Comparison of ENCODE assay signal across 15 cellular contexts in genomic region chr7:44281811-44282600, GRCh38. TPM values are rescaled to one million over a fixed set of nuclear protein-coding genes. Genes with fewer than 3 reads are reported as not detected.
DNase-seq lines count a peak whose midpoint lies in the region; ATAC-seq and TF ChIP-seq lines count a peak whose summit lies in the region.
"Had no signal": no experiment of that assay in that cellular context is flagged by ENCODE, and none has a peak within 500 bp of the region (broad histone marks: within the 10 kb centered on the region; RNA-seq: fewer than 3 reads in every experiment).

No MANE protein-coding gene starts in this region.

- H3K27ac ChIP-seq in right cardiac atrium (ENCODE audit: low read length) = no peak overlapping the region
- peak overlapping the region; percentile 95 for H3K27ac ChIP-seq in psoas muscle
- H3K27ac ChIP-seq in foreskin keratinocyte = no peak overlapping the region
- H3K27ac ChIP-seq: HL-60, pancreas had no signal

- no peaks in the 10 kb centered on the region for H3K4me1 ChIP-seq in Caco-2
- H3K4me1 ChIP-seq in right cardiac atrium (ENCODE audit: control insufficient read depth, insufficient read depth, low read length) = peaks cover 4% of the 10 kb centered on the region
- peaks cover 71% of the 10 kb centered on the region for H3K4me1 ChIP-seq in psoas muscle
- H3K4me1 ChIP-seq in foreskin keratinocyte = no peaks in the 10 kb centered on the region
- H3K4me1 ChIP-seq: pancreas had no signal

- CTCF ChIA-PET in Caco-2 (lab: Charles Lee) = no interaction called here

- no peaks in the 10 kb centered on the region for H3K9me3 Mint-ChIP-seq in Caco-2 (ENCODE audit: unreplicated experiment)
- H3K9me3 Mint-ChIP-seq in stimulated activated naive B cell treated with anti-CD40 and anti-IgM and Interleukin-4, amounts not matched to agents 10 μg/mL and 1 μg/mL and 100 μg/mL, for 72 hours = no peaks in the 10 kb centered on the region
- H3K9me3 Mint-ChIP-seq: GM23338, T-cell had no signal

- H3K36me3 ChIP-seq in Caco-2 (ENCODE audit: control insufficient read depth, insufficient read depth, low read length) = no peaks in the 10 kb centered on the region
- no peaks in the 10 kb centered on the region for H3K36me3 ChIP-seq in psoas muscle (ENCODE audit: insufficient read depth in 1 of 2, low read depth in 1 of 2)
- H3K36me3 ChIP-seq: pancreas had no signal

- no peaks in the 10 kb centered on the region for H3K9me3 ChIP-seq in Caco-2
- H3K9me3 ChIP-seq in right cardiac atrium (ENCODE audit: control insufficient read depth, low read length) = no peaks in the 10 kb centered on the region
- no peaks in the 10 kb centered on the region for H3K9me3 ChIP-seq in psoas muscle
- H3K9me3 ChIP-seq: pancreas had no signal

- H3K4me3 Mint-ChIP-seq in Caco-2 (ENCODE audit: unreplicated experiment) = no peak overlapping the region
- no peak overlapping the region for H3K4me3 Mint-ChIP-seq in stimulated activated naive B cell treated with anti-CD40 and anti-IgM and Interleukin-4, amounts not matched to agents 10 μg/mL and 1 μg/mL and 100 μg/mL, for 72 hours
- H3K4me3 Mint-ChIP-seq: GM23338, T-cell had no signal

- no peaks in the 10 kb centered on the region for H3K27me3 ChIP-seq in Caco-2 (replicated peaks; ENCODE audit: control insufficient read depth, insufficient read depth, low read length)
- no peaks in the 10 kb centered on the region for H3K27me3 ChIP-seq in right cardiac atrium (ENCODE audit: control insufficient read depth, insufficient read depth)
- no peaks in the 10 kb centered on the region for H3K27me3 ChIP-seq in psoas muscle (ENCODE audit: insufficient read depth in 3 of 3, low read length in 2 of 3)
- no peaks in the 10 kb centered on the region for H3K27me3 ChIP-seq in foreskin keratinocyte
- H3K27me3 ChIP-seq: pancreas had no signal

- no peaks in the 10 kb centered on the region for H3K36me3 Mint-ChIP-seq in Caco-2 (ENCODE audit: insufficient read depth, unreplicated experiment)
- H3K36me3 Mint-ChIP-seq in stimulated activated naive B cell treated with anti-CD40 and anti-IgM and Interleukin-4, amounts not matched to agents 10 μg/mL and 1 μg/mL and 100 μg/mL, for 72 hours = no peaks in the 10 kb centered on the region
- H3K36me3 Mint-ChIP-seq: T-cell had no signal

- POLR2A ChIA-PET in Caco-2 (lab: Charles Lee) = no interaction called here

- H3K27ac Mint-ChIP-seq in Caco-2 (ENCODE audit: unreplicated experiment) = peak overlapping the region; percentile 39
- no peak overlapping the region for H3K27ac Mint-ChIP-seq in stimulated activated naive B cell treated with anti-CD40 and anti-IgM and Interleukin-4, amounts not matched to agents 10 μg/mL and 1 μg/mL and 100 μg/mL, for 72 hours
- H3K27ac Mint-ChIP-seq: GM23338, T-cell had no signal

- H3K4me3 ChIP-seq in Caco-2 (ENCODE audit: low read depth, low read length) = no peak overlapping the region
- H3K4me3 ChIP-seq in right cardiac atrium (ENCODE audit: low read length) = no peak overlapping the region
- H3K4me3 ChIP-seq in psoas muscle = no peak overlapping the region
- H3K4me3 ChIP-seq: GM23338, pancreas had no signal

- H3K4me1 Mint-ChIP-seq in Caco-2 (ENCODE audit: low read depth, unreplicated experiment) = no peaks in the 10 kb centered on the region
- peaks cover 4 to 7% of the 10 kb centered on the region in 2 donors for H3K4me1 Mint-ChIP-seq in stimulated activated naive B cell treated with anti-CD40 and anti-IgM and Interleukin-4, amounts not matched to agents 10 μg/mL and 1 μg/mL and 100 μg/mL, for 72 hours
- H3K4me1 Mint-ChIP-seq: GM23338, T-cell had no signal

- ATAC-seq in right cardiac atrium = no peak
- no peak for ATAC-seq in psoas muscle
- ATAC-seq in foreskin keratinocyte = no peak
- no peak for ATAC-seq in stimulated activated naive B cell treated with anti-CD40 and anti-IgM and Interleukin-4, amounts not matched to agents 10 μg/mL and 1 μg/mL and 100 μg/mL, for 72 hours (replicated peaks)
- no peak for ATAC-seq in HG02852 (IDR thresholded peaks at IDR 0.05; ENCODE audit: unreplicated experiment)
- ATAC-seq: GM23338, pancreas, T-cell had no signal

- intact Hi-C loops in Caco-2 (cut with micrococcal nuclease; ENCODE audit: unreplicated experiment) = no loop called here
- intact Hi-C loops in right cardiac atrium (cut with DNase I) = no loop called here
- intact Hi-C loops in psoas muscle (cut with DNase I) = loop anchor here in 1 of 2 donors (5.0 kb wide), 1 partner anchor 40 kb away; no protein-coding TSS in a partner anchor

- no peak for DNase-seq in Caco-2
- DNase-seq in activated CD8-positive, alpha-beta memory T cell treated with anti-CD3 and anti-CD28 coated beads, Interleukin-2, amount 50 U/mL, for 48 hours = peak; percentile 40
- DNase-seq in right cardiac atrium = peak in 2 of 3 donors; percentile 10 to 33
- DNase-seq in psoas muscle = peak in 1 of 2 donors; percentile 6
- no peak for DNase-seq in foreskin keratinocyte
- DNase-seq in NCI-H2227 (lab: John Stamatoyannopoulos, UW; ENCODE audit: unreplicated experiment) = no peak
- no peak for DNase-seq in stimulated activated naive B cell treated with anti-CD40 and anti-IgM and Interleukin-4, amounts not matched to agents 10 μg/mL and 1 μg/mL and 100 μg/mL, for 72 hours
- DNase-seq: AML-193, mammary epithelial cell had no signal

- WGBS in right cardiac atrium = 75% methylated on average over 15 of the region's 15 CpGs
- 77 to 83% (median 78%) methylated on average over 15 of the region's 15 CpGs for WGBS in psoas muscle, 3 donors

- H3K27me3 Mint-ChIP-seq in Caco-2 (ENCODE audit: insufficient read depth, unreplicated experiment) = no peaks in the 10 kb centered on the region
- H3K27me3 Mint-ChIP-seq in stimulated activated naive B cell treated with anti-CD40 and anti-IgM and Interleukin-4, amounts not matched to agents 10 μg/mL and 1 μg/mL and 100 μg/mL, for 72 hours = no peaks in the 10 kb centered on the region
- H3K27me3 Mint-ChIP-seq: T-cell had no signal

- TF ChIP-seq CTCF in Caco-2 (IDR thresholded peaks at IDR 0.05; ENCODE audit: insufficient read depth in 1 of 2, low read depth in 1 of 2, low read length in 1 of 2, severe bottlenecking in 1 of 2, unreplicated experiment in 1 of 2) (no peak), psoas muscle (IDR thresholded peaks at IDR 0.05) (no peak), foreskin keratinocyte (conservative IDR thresholded peaks at IDR 0.05) (no peak)

- BruUV-seq in Caco-2 (replicated peaks; lab: Mats Ljungman, UMichigan) = no TSS peak

RNA-seq across cellular contexts. Expression of gene CAMK2B, which starts 43.4 kb away (rescaled TPM):
- total RNA-seq in Caco-2 (2022) (not detected in 2 replicates), right cardiac atrium (100 to 1,000 TPM in 2 of 4 donors, 10 to 100 TPM in 2; 79.7 to 134 (median 106) TPM), psoas muscle (10 to 100 TPM; 50.0 to 81.4 (median 67.2) TPM), foreskin keratinocyte (0.46 and 1.5 TPM in 2 replicates)
- polyA plus RNA-seq in right cardiac atrium (105 TPM), psoas muscle (10 to 100 TPM; 14.5 to 24.3 (median 19.9) TPM), foreskin keratinocyte (0.88 and 1.3 TPM in 2 replicates)
- total RNA-seq: epithelial cell of proximal tubule, GM23338 had no signal
- polyA plus RNA-seq: GM23338 had no signal

Comparison
In these comparisons a context has a peak if more than half of its experiments do, and no peak if none do; other contexts are left out.
1. DNase-seq: peak in activated CD8-positive, alpha-beta memory T cell treated with anti-CD3 and anti-CD28 coated beads, Interleukin-2, amount 50 U/mL, for 48 hours (single experiment) and right cardiac atrium (2 of 3); none in Caco-2 (0 of 2), foreskin keratinocyte (0 of 2), NCI-H2227 (single experiment) and stimulated activated naive B cell treated with anti-CD40 and anti-IgM and Interleukin-4, amounts not matched to agents 10 μg/mL and 1 μg/mL and 100 μg/mL, for 72 hours (single experiment).
2. RNA of gene CAMK2B, which starts 43.4 kb away (total RNA-seq): 79.7 to 134 TPM in right cardiac atrium and 50.0 to 81.4 TPM in psoas muscle; 0.46 to 1.5 TPM in foreskin keratinocyte and not detected in Caco-2; every median in the first group is over 10 times any median in the second.